8 cellular contexts compared by ENCODE assay signal in genomic region chr18:12702221-12703095, GRCh38. TPM values are rescaled to one million over a fixed set of nuclear protein-coding genes. Genes with fewer than 3 reads are reported as not detected.
DNase-seq lines count a peak whose midpoint lies in the region; ATAC-seq and TF ChIP-seq lines count a peak whose summit lies in the region.

Gene CEP76, minus strand, starts transcription at chr18:12702723. Its CDS starts 175 bp downstream, at chr18:12702548.
Gene PSMG2, plus strand, starts transcription at chr18:12703042. Its CDS starts 66 bp downstream, at chr18:12703108.

- peak within 1 kb of the TSS; percentile 86 for H3K4me3 ChIP-seq in GM08714 (ENCODE audit: low read length)
- H3K4me3 ChIP-seq in HFF-Myc (replicated peaks; ENCODE audit: low read depth, low read length), result peak within 1 kb of the TSS; percentile 93
- H3K4me3 ChIP-seq in NB4 (ENCODE audit: low read depth, low read length), result peak within 1 kb of the TSS; percentile 83
- peak within 1 kb of the TSS; percentile 87 for H3K4me3 ChIP-seq in ovary
- H3K4me3 ChIP-seq in thoracic aorta, result peak within 1 kb of the TSS; percentile 94

- H3K36me3 Mint-ChIP-seq in activated naive CD4-positive, alpha-beta T cell treated with anti-CD3 and anti-CD28 coated beads, Interleukin-2, amount 50 U/mL, for 72 hours, result peaks cover 22% of the 10 kb centered on the region in 2 donors
- H3K36me3 Mint-ChIP-seq in glutamatergic neuron (ENCODE audit: unreplicated experiment), result peaks cover 4% of the 10 kb centered on the region

- DNase-seq in HFF-Myc (ENCODE audit: extremely low read depth, low read depth) (peak; percentile 41), NB4 (ENCODE audit: low read depth) (peak; percentile 95), SKM-1 treated with dmso at 0.1 percent for 144 hours (lab: John Stamatoyannopoulos, UW; ENCODE audit: unreplicated experiment) (peak; percentile 80), glutamatergic neuron (peak; percentile 96), ovary (peak; percentile 87 to 95 (median 90)), thoracic aorta (ENCODE audit: low spot score) (peak; percentile 50)
- DNase-seq in activated naive CD4-positive, alpha-beta T cell treated with anti-CD3 and anti-CD28 coated beads, Interleukin-2, amount 50 U/mL, for 72 hours (ENCODE audit: low spot score in 2 of 2), result peak; percentile 82 to 85

- peak within 1 kb of the TSS; percentile 98 for H3K4me3 Mint-ChIP-seq in glutamatergic neuron (ENCODE audit: unreplicated experiment)

- H3K27ac ChIP-seq in ovary, result peak within 1 kb of the TSS; percentile 93 to 98
- peak within 1 kb of the TSS; percentile 95 to 98 for H3K27ac ChIP-seq in thoracic aorta

- ATAC-seq in activated naive CD4-positive, alpha-beta T cell treated with anti-CD3 and anti-CD28 coated beads, Interleukin-2, amount 50 U/mL, for 72 hours, result peak; percentile 80 to 91
- ATAC-seq in thoracic aorta (ENCODE audit: insufficient number of reproducible peaks, low FRiP score, low read depth), result peak; percentile 91

- intact Hi-C loops in ovary (cut with DNase I), result no loop called here

- no peaks in the 10 kb centered on the region for H3K9me3 Mint-ChIP-seq in activated naive CD4-positive, alpha-beta T cell treated with anti-CD3 and anti-CD28 coated beads, Interleukin-2, amount 50 U/mL, for 72 hours
- H3K9me3 Mint-ChIP-seq in glutamatergic neuron (ENCODE audit: unreplicated experiment), result peaks cover 8% of the 10 kb centered on the region

- H3K4me1 ChIP-seq in ovary (ENCODE audit: insufficient read depth) (peaks cover 8% of the 10 kb centered on the region), thoracic aorta (ENCODE audit: control insufficient read depth in 1 of 2, low read depth in 2 of 2) (peaks cover 23 to 34% of the 10 kb centered on the region in 2 donors)

- H3K9me3 ChIP-seq in ovary (no peaks in the 10 kb centered on the region), thoracic aorta (no peaks in the 10 kb centered on the region)

- WGBS in ovary, 3 donors, result 0% methylated on average over 63 to 89 of the region's 89 CpGs

- TF ChIP-seq POLR2A in NB4 (IDR thresholded peaks at IDR 0.05; ENCODE audit: extremely low read depth, insufficient read length) (peak; percentile 55), ovary (IDR thresholded peaks at IDR 0.05) (peak; percentile 67)

- peaks cover 17% of the 10 kb centered on the region for H3K4me1 Mint-ChIP-seq in glutamatergic neuron (ENCODE audit: low read depth, unreplicated experiment)

- H3K36me3 ChIP-seq in ovary (no peaks in the 10 kb centered on the region), thoracic aorta (peaks cover 12% of the 10 kb centered on the region)

- peaks cover 8% of the 10 kb centered on the region for H3K27me3 Mint-ChIP-seq in glutamatergic neuron (ENCODE audit: unreplicated experiment)

- H3K27me3 ChIP-seq in ovary (no peaks in the 10 kb centered on the region), thoracic aorta (replicated peaks; ENCODE audit: insufficient read depth) (no peaks in the 10 kb centered on the region)

- TF ChIP-seq CTCF in HFF-Myc (IDR thresholded peaks at IDR 0.05; ENCODE audit: low read depth, low read length, missing control alignments), result no peak
- no peak for TF ChIP-seq CTCF in NB4 (IDR thresholded peaks at IDR 0.05; ENCODE audit: low read depth, low read length)
- no peak for TF ChIP-seq CTCF in glutamatergic neuron (IDR thresholded peaks at IDR 0.05; ENCODE audit: partially characterized antibody, unreplicated experiment)
- no peak for TF ChIP-seq CTCF in ovary (IDR thresholded peaks at IDR 0.05)
- TF ChIP-seq CTCF in thoracic aorta (IDR thresholded peaks at IDR 0.05), result no peak

- peak within 1 kb of the TSS; percentile 96 to 100 for H3K27ac Mint-ChIP-seq in activated naive CD4-positive, alpha-beta T cell treated with anti-CD3 and anti-CD28 coated beads, Interleukin-2, amount 50 U/mL, for 72 hours
- H3K27ac Mint-ChIP-seq in glutamatergic neuron (ENCODE audit: unreplicated experiment), result peak within 1 kb of the TSS; percentile 99

- no peak for TF ChIP-seq EP300 in ovary (IDR thresholded peaks at IDR 0.05)

RNA-seq across cellular contexts. Expression of gene CEP76, which starts in this region (rescaled TPM):
- total RNA-seq in activated naive CD4-positive, alpha-beta T cell treated with anti-CD3 and anti-CD28 coated beads, Interleukin-2, amount 50 U/mL, for 72 hours, result 10 to 100 TPM; 10.9 to 13.2 TPM
- 19.2 TPM for total RNA-seq in glutamatergic neuron (ENCODE audit: unreplicated experiment)
- total RNA-seq in ovary, result 1 to 10 TPM; 4.8 to 8.3 (median 5.9) TPM
- 1 to 10 TPM; 5.4 to 6.7 TPM for polyA plus RNA-seq in ovary
- total RNA-seq in thoracic aorta, result 1 to 10 TPM; 5.2 to 8.3 TPM

RNA-seq across cellular contexts. Expression of gene PSMG2, which starts in this region (rescaled TPM):
- total RNA-seq in activated naive CD4-positive, alpha-beta T cell treated with anti-CD3 and anti-CD28 coated beads, Interleukin-2, amount 50 U/mL, for 72 hours, result 100 to 1,000 TPM in 1 of 2 donors, 10 to 100 TPM in 1; 60.4 to 120 TPM
- total RNA-seq in glutamatergic neuron (ENCODE audit: unreplicated experiment) (48.7 TPM), ovary (10 to 100 TPM; 51.9 to 89.8 (median 65.2) TPM), thoracic aorta (10 to 100 TPM; 64.6 to 65.9 TPM)
- polyA plus RNA-seq in ovary, result 100 to 1,000 TPM in 1 of 2 donors, 10 to 100 TPM in 1; 82.4 to 114 TPM

Comparison
In these comparisons a context has a peak if more than half of its experiments do, and no peak if none do; other contexts are left out.
1. Peak in every context shown above with its lines: DNase-seq, ATAC-seq, H3K4me3 ChIP-seq and H3K27ac ChIP-seq.
2. DNase-seq: peak in every context shown above with its lines; median percentile 96 in glutamatergic neuron; 95 in NB4; 90 in ovary; 84 in activated naive CD4-positive, alpha-beta T cell treated with anti-CD3 and anti-CD28 coated beads, Interleukin-2, amount 50 U/mL, for 72 hours; 80 in SKM-1 treated with dmso at 0.1 percent for 144 hours; 50 in thoracic aorta; 41 in HFF-Myc.